13 cellular contexts compared by ENCODE assay signal in genomic region chr2:196249171-196249570, GRCh38.
DNase-seq lines count a peak whose midpoint lies in the region; ATAC-seq and TF ChIP-seq lines count a peak whose summit lies in the region.
"Had no signal": no experiment of that assay in that cellular context is flagged by ENCODE, and none has a peak within 500 bp of the region (broad histone marks: within the 10 kb centered on the region; RNA-seq: fewer than 3 reads in every experiment).

No MANE protein-coding gene starts in this region.

- ATAC-seq in stimulated activated memory B cell treated with anti-CD40 and anti-IgM and Interleukin-4, amounts not matched to agents 10 μg/mL and 1 μg/mL and 100 μg/mL, for 72 hours: no peak
- no peak for ATAC-seq in activated CD8-positive, alpha-beta memory T cell treated with anti-CD3 and anti-CD28 coated beads, Interleukin-2, amount 10 ng/mL, durations not matched to agents 7 days and 5 days
- no peak for ATAC-seq in left cardiac atrium

- peak; percentile 47 for DNase-seq in GM23248
- DNase-seq in SJCRH30: peak; percentile 78 to 91
- DNase-seq in fibroblast of gingiva (ENCODE audit: low read depth): peak; percentile 75
- no peak for DNase-seq in WERI-Rb-1
- DNase-seq in activated CD8-positive, alpha-beta memory T cell treated with anti-CD3 and anti-CD28 coated beads, Interleukin-2, amount 10 ng/mL, durations not matched to agents 7 days and 5 days: no peak
- no peak for DNase-seq in left cardiac atrium
- DNase-seq: activated CD8-positive, alpha-beta memory T cell treated with anti-CD3 and anti-CD28 coated beads for 24 hours; activated naive CD4-positive, alpha-beta T cell treated with anti-CD3 and anti-CD28 coated beads for 36 hours; CD8-positive, alpha-beta T cell; cerebellar nuclear complex; glutamatergic neuron had no signal

- H3K4me1 Mint-ChIP-seq in stimulated activated memory B cell treated with anti-CD40 and anti-IgM and Interleukin-4, amounts not matched to agents 10 μg/mL and 1 μg/mL and 100 μg/mL, for 72 hours: peaks cover 70% of the 10 kb centered on the region
- peaks cover 70% of the 10 kb centered on the region for H3K4me1 Mint-ChIP-seq in activated CD8-positive, alpha-beta memory T cell treated with anti-CD3 and anti-CD28 coated beads, Interleukin-2, amount 10 ng/mL, durations not matched to agents 7 days and 5 days

- H3K4me1 ChIP-seq in GM23248 (ENCODE audit: insufficient read depth) (peaks cover 71% of the 10 kb centered on the region), SJCRH30 (peaks cover 68% of the 10 kb centered on the region)

- no peak for TF ChIP-seq CTCF in WERI-Rb-1 (IDR thresholded peaks at IDR 0.05; ENCODE audit: low read depth, low read length)

- no peaks in the 10 kb centered on the region for H3K79me2 ChIP-seq in GM23248 (ENCODE audit: insufficient read depth)

- H3K27me3 ChIP-seq in GM23248 (replicated peaks; ENCODE audit: insufficient read depth) (no peaks in the 10 kb centered on the region), SJCRH30 (no peaks in the 10 kb centered on the region), WERI-Rb-1 (ENCODE audit: insufficient read depth, low read depth, severe bottlenecking) (no peaks in the 10 kb centered on the region)

- H3K4me3 ChIP-seq in GM23248: no peak overlapping the region
- no peak overlapping the region for H3K4me3 ChIP-seq in SJCRH30
- no peak overlapping the region for H3K4me3 ChIP-seq in WERI-Rb-1 (ENCODE audit: low read depth, low read length)

- peak overlapping the region; percentile 82 for H3K27ac Mint-ChIP-seq in stimulated activated memory B cell treated with anti-CD40 and anti-IgM and Interleukin-4, amounts not matched to agents 10 μg/mL and 1 μg/mL and 100 μg/mL, for 72 hours
- no peak overlapping the region for H3K27ac Mint-ChIP-seq in activated CD8-positive, alpha-beta memory T cell treated with anti-CD3 and anti-CD28 coated beads, Interleukin-2, amount 10 ng/mL, durations not matched to agents 7 days and 5 days
- H3K27ac Mint-ChIP-seq: progenitor cell of endocrine pancreas had no signal

- H4K20me1 ChIP-seq in GM23248 (ENCODE audit: insufficient read depth): no peaks in the 10 kb centered on the region

- H3K9me2 ChIP-seq in GM23248 (ENCODE audit: insufficient read depth): no peaks in the 10 kb centered on the region

- peaks cover 49% of the 10 kb centered on the region for H3F3A ChIP-seq in GM23248 (ENCODE audit: insufficient read depth)

- H3K27me3 Mint-ChIP-seq in stimulated activated memory B cell treated with anti-CD40 and anti-IgM and Interleukin-4, amounts not matched to agents 10 μg/mL and 1 μg/mL and 100 μg/mL, for 72 hours: no peaks in the 10 kb centered on the region
- H3K27me3 Mint-ChIP-seq in activated CD8-positive, alpha-beta memory T cell treated with anti-CD3 and anti-CD28 coated beads, Interleukin-2, amount 10 ng/mL, durations not matched to agents 7 days and 5 days: no peaks in the 10 kb centered on the region
- H3K27me3 Mint-ChIP-seq: progenitor cell of endocrine pancreas had no signal

- H3K9me3 ChIP-seq in GM23248 (ENCODE audit: low read depth): no peaks in the 10 kb centered on the region
- 0 out of 2 replicates have a peak, but pooled peaks cover 3% of the 10 kb centered on the region for H3K9me3 ChIP-seq in SJCRH30 (replicated peaks)
- H3K9me3 ChIP-seq in WERI-Rb-1 (ENCODE audit: severe bottlenecking): no peaks in the 10 kb centered on the region

- in situ Hi-C loops in GM23248 (cut with MboI): no loop called here

- H3K9ac ChIP-seq in GM23248: no peak overlapping the region

- H3K4me3 Mint-ChIP-seq in stimulated activated memory B cell treated with anti-CD40 and anti-IgM and Interleukin-4, amounts not matched to agents 10 μg/mL and 1 μg/mL and 100 μg/mL, for 72 hours: no peak overlapping the region
- H3K4me3 Mint-ChIP-seq in activated CD8-positive, alpha-beta memory T cell treated with anti-CD3 and anti-CD28 coated beads, Interleukin-2, amount 10 ng/mL, durations not matched to agents 7 days and 5 days: no peak overlapping the region
- H3K4me3 Mint-ChIP-seq: activated naive CD4-positive, alpha-beta T cell treated with anti-CD3 and anti-CD28 coated beads for 36 hours had no signal

- H3K36me3 Mint-ChIP-seq in stimulated activated memory B cell treated with anti-CD40 and anti-IgM and Interleukin-4, amounts not matched to agents 10 μg/mL and 1 μg/mL and 100 μg/mL, for 72 hours: no peaks in the 10 kb centered on the region
- peaks cover 18% of the 10 kb centered on the region for H3K36me3 Mint-ChIP-seq in activated CD8-positive, alpha-beta memory T cell treated with anti-CD3 and anti-CD28 coated beads, Interleukin-2, amount 10 ng/mL, durations not matched to agents 7 days and 5 days
- H3K36me3 Mint-ChIP-seq: CD8-positive, alpha-beta T cell had no signal

- no peak overlapping the region for H2AFZ ChIP-seq in GM23248

- H3K27ac ChIP-seq in GM23248 (peak overlapping the region; percentile 53), SJCRH30 (peak overlapping the region; percentile 87), WERI-Rb-1 (no peak overlapping the region)

- H3K36me3 ChIP-seq in GM23248 (ENCODE audit: low read depth) (no peaks in the 10 kb centered on the region), SJCRH30 (no peaks in the 10 kb centered on the region), WERI-Rb-1 (no peaks in the 10 kb centered on the region)

- intact Hi-C loops in left cardiac atrium (cut with DNase I): no loop called here

- peak overlapping the region; percentile 19 for H3K4me2 ChIP-seq in GM23248 (ENCODE audit: unreplicated experiment)

- H3K9me3 Mint-ChIP-seq in stimulated activated memory B cell treated with anti-CD40 and anti-IgM and Interleukin-4, amounts not matched to agents 10 μg/mL and 1 μg/mL and 100 μg/mL, for 72 hours: peaks cover 5% of the 10 kb centered on the region
- no peaks in the 10 kb centered on the region for H3K9me3 Mint-ChIP-seq in activated CD8-positive, alpha-beta memory T cell treated with anti-CD3 and anti-CD28 coated beads, Interleukin-2, amount 10 ng/mL, durations not matched to agents 7 days and 5 days (ENCODE audit: low read depth)
- H3K9me3 Mint-ChIP-seq: activated naive CD4-positive, alpha-beta T cell treated with anti-CD3 and anti-CD28 coated beads for 36 hours; CD8-positive, alpha-beta T cell had no signal

- CTCF ChIA-PET in activated CD8-positive, alpha-beta memory T cell treated with anti-CD3 and anti-CD28 coated beads, Interleukin-2, amount 10 ng/mL, durations not matched to agents 7 days and 5 days (lab: Charles Lee): interaction anchor here (1.0 to 2.9 kb wide), 7 partner anchors 9 to 73 kb away, joined by 3 to 28 read pairs (median 5); no protein-coding TSS in a partner anchor

- WGBS in GM23248 (ENCODE audit: low coverage in 1 of 2, low lambda C conversion rate in 2 of 2, missing lambda C conversion rate in 2 of 2), 2 experiments: 17 to 18% methylated on average over 1 of the region's 1 CpG

Comparison
In these comparisons a context has a peak if more than half of its experiments do, and no peak if none do; other contexts are left out.
1. DNase-seq: peak in GM23248 (single experiment), SJCRH30 (2 of 2) and fibroblast of gingiva (single experiment); none in WERI-Rb-1 (single experiment), activated CD8-positive, alpha-beta memory T cell treated with anti-CD3 and anti-CD28 coated beads, Interleukin-2, amount 10 ng/mL, durations not matched to agents 7 days and 5 days (single experiment) and left cardiac atrium (single experiment).